In genomic region chr9:133100518-133101355, GRCh38 we compare ENCODE assay signal across 20 cellular contexts. TPM values are rescaled to one million over a fixed set of nuclear protein-coding genes. Genes with fewer than 3 reads are reported as not detected.
DNase-seq lines count a peak whose midpoint lies in the region; ATAC-seq and TF ChIP-seq lines count a peak whose summit lies in the region.
"Had no signal": no experiment of that assay in that cellular context is flagged by ENCODE, and none has a peak within 500 bp of the region (broad histone marks: within the 10 kb centered on the region; RNA-seq: fewer than 3 reads in every experiment).

No MANE protein-coding gene starts in this region.

- H3K27me3 ChIP-seq in PC-3 (ENCODE audit: low read length) (no peaks in the 10 kb centered on the region), spleen (replicated peaks in 1 of 7) (no peaks in the 10 kb centered on the region)

- H3K27ac ChIP-seq in PC-3 (ENCODE audit: low read length) = no peak overlapping the region
- H3K27ac ChIP-seq in spleen = no peak overlapping the region
- H3K27ac ChIP-seq: GM23248 had no signal

- H3F3A ChIP-seq in PC-3 (ENCODE audit: low read length, unreplicated experiment) = no peaks in the 10 kb centered on the region

- H2AFZ ChIP-seq in PC-3 (ENCODE audit: low read length) = no peak overlapping the region
- H2AFZ ChIP-seq: GM23248 had no signal

- H3K4me3 ChIP-seq in PC-3 (ENCODE audit: low read length) = no peak overlapping the region
- no peak overlapping the region for H3K4me3 ChIP-seq in spleen
- H3K4me3 ChIP-seq: GM23248, HAP-1 had no signal

- no peaks in the 10 kb centered on the region for H4K20me1 ChIP-seq in PC-3 (ENCODE audit: low read length)

- H3K4me1 ChIP-seq in PC-3 (ENCODE audit: insufficient read depth, low read length) (peaks cover 9% of the 10 kb centered on the region; the same call in 1 of the 2 replicates), spleen (peaks cover 0 to 16% (median 6%) of the 10 kb centered on the region in 6 donors)
- H3K4me1 ChIP-seq: Caco-2, HAP-1 had no signal

- no peak overlapping the region for H3K4me2 ChIP-seq in PC-3 (ENCODE audit: low read length)

- no peak overlapping the region for H3K27ac Mint-ChIP-seq in activated CD8-positive, alpha-beta memory T cell treated with anti-CD3 and anti-CD28 coated beads, Interleukin-2, amount 10 ng/mL, durations not matched to agents 7 days and 5 days
- peak overlapping the region; percentile 68 for H3K27ac Mint-ChIP-seq in glutamatergic neuron (ENCODE audit: unreplicated experiment)
- H3K27ac Mint-ChIP-seq: CD4-positive, alpha-beta T cell had no signal

- ATAC-seq in activated CD8-positive, alpha-beta memory T cell treated with anti-CD3 and anti-CD28 coated beads, Interleukin-2, amount 10 ng/mL, durations not matched to agents 7 days and 5 days = no peak
- ATAC-seq in PC-3 = no peak

- H3K4me3 Mint-ChIP-seq in activated CD8-positive, alpha-beta memory T cell treated with anti-CD3 and anti-CD28 coated beads, Interleukin-2, amount 10 ng/mL, durations not matched to agents 7 days and 5 days = no peak overlapping the region
- H3K4me3 Mint-ChIP-seq in glutamatergic neuron (ENCODE audit: unreplicated experiment) = no peak overlapping the region
- H3K4me3 Mint-ChIP-seq: CD4-positive, alpha-beta T cell had no signal

- peak; percentile 5 for DNase-seq in activated CD8-positive, alpha-beta memory T cell treated with anti-CD3 and anti-CD28 coated beads, Interleukin-2, amount 50 U/mL, for 4 hours
- no peak for DNase-seq in activated CD8-positive, alpha-beta memory T cell treated with anti-CD3 and anti-CD28 coated beads, Interleukin-2, amount 10 ng/mL, durations not matched to agents 7 days and 5 days
- DNase-seq in PC-3 (no peak), glutamatergic neuron (no peak), spleen (peak; percentile 54), EL (no peak), SKM-1 treated with dmso at 0.1 percent for 144 hours (lab: John Stamatoyannopoulos, UW; ENCODE audit: unreplicated experiment) (no peak), SIG-M5 (lab: John Stamatoyannopoulos, UW) (no peak)
- DNase-seq: 8988T; CD4-positive, alpha-beta T cell; GDM1; GM23248; KG1; MV-4-11; NCI-H187; NCI-H2227 treated with DMSO at 0.1 percent for 48 hours; NCI-H510A treated with DMSO at 0.1 percent for 48 hours; NCI-H774 had no signal

- H3K9me3 ChIP-seq in PC-3 (ENCODE audit: low read length) = no peaks in the 10 kb centered on the region
- H3K9me3 ChIP-seq in spleen = peaks cover 0 to 17% (median 13%) of the 10 kb centered on the region in 8 donors

- peaks cover 62% of the 10 kb centered on the region for H3K36me3 Mint-ChIP-seq in activated CD8-positive, alpha-beta memory T cell treated with anti-CD3 and anti-CD28 coated beads, Interleukin-2, amount 10 ng/mL, durations not matched to agents 7 days and 5 days
- H3K36me3 Mint-ChIP-seq in glutamatergic neuron (ENCODE audit: unreplicated experiment) = peaks cover 32% of the 10 kb centered on the region

- WGBS in spleen, 5 donors = 85 to 96% (median 92%) methylated on average over 9 to 13 of the region's 13 CpGs

- H3K36me3 ChIP-seq in PC-3 (ENCODE audit: low read depth, low read length) = peaks cover 28% of the 10 kb centered on the region
- peaks cover 12 to 94% (median 85%) of the 10 kb centered on the region in 6 donors for H3K36me3 ChIP-seq in spleen

- no peak overlapping the region for H3K9ac ChIP-seq in PC-3 (ENCODE audit: low read length)
- H3K9ac ChIP-seq: GM23248 had no signal

- H3K79me2 ChIP-seq in PC-3 (ENCODE audit: low read length) = no peaks in the 10 kb centered on the region

- TF ChIP-seq POLR2A in spleen (IDR thresholded peaks at IDR 0.05) = no peak

- no peak for TF ChIP-seq CTCF in PC-3 (conservative IDR thresholded peaks at IDR 0.05; ENCODE audit: low read depth, low read length)
- no peak for TF ChIP-seq CTCF in glutamatergic neuron (IDR thresholded peaks at IDR 0.05; ENCODE audit: partially characterized antibody, unreplicated experiment)
- TF ChIP-seq CTCF in spleen (IDR thresholded peaks at IDR 0.05 in 8 of 11, conservative IDR thresholded peaks at IDR 0.05 in 3 of 11) = no peak

- intact Hi-C loops in PC-3 (cut with micrococcal nuclease) = no loop called here
- intact Hi-C loops in spleen (cut with DNase I; ENCODE audit: low total_unique reads) = no loop called here

- TSS peak; percentile 5 for BruUV-seq in PC-3 (replicated peaks; lab: Mats Ljungman, UMichigan)

- H3K27me3 Mint-ChIP-seq in activated CD8-positive, alpha-beta memory T cell treated with anti-CD3 and anti-CD28 coated beads, Interleukin-2, amount 10 ng/mL, durations not matched to agents 7 days and 5 days = no peaks in the 10 kb centered on the region
- H3K27me3 Mint-ChIP-seq in glutamatergic neuron (ENCODE audit: unreplicated experiment) = peaks cover 22% of the 10 kb centered on the region
- H3K27me3 Mint-ChIP-seq: CD4-positive, alpha-beta T cell had no signal

- no peaks in the 10 kb centered on the region for H3K4me1 Mint-ChIP-seq in activated CD8-positive, alpha-beta memory T cell treated with anti-CD3 and anti-CD28 coated beads, Interleukin-2, amount 10 ng/mL, durations not matched to agents 7 days and 5 days
- peaks cover 2% of the 10 kb centered on the region for H3K4me1 Mint-ChIP-seq in glutamatergic neuron (ENCODE audit: low read depth, unreplicated experiment)

- CTCF ChIA-PET in activated CD8-positive, alpha-beta memory T cell treated with anti-CD3 and anti-CD28 coated beads, Interleukin-2, amount 10 ng/mL, durations not matched to agents 7 days and 5 days (lab: Charles Lee) = interaction anchor here (3.1 to 25.4 kb wide), 2 partner anchors 13 to 46 kb away, joined by 29 to 505 read pairs; no protein-coding TSS in a partner anchor
- CTCF ChIA-PET in PC-3 (lab: Charles Lee) = no interaction called here

- no peaks in the 10 kb centered on the region for H3K9me2 ChIP-seq in PC-3 (replicated peaks; ENCODE audit: low read length)

- peaks cover 4% of the 10 kb centered on the region for H3K9me3 Mint-ChIP-seq in activated CD8-positive, alpha-beta memory T cell treated with anti-CD3 and anti-CD28 coated beads, Interleukin-2, amount 10 ng/mL, durations not matched to agents 7 days and 5 days (ENCODE audit: low read depth)
- H3K9me3 Mint-ChIP-seq in glutamatergic neuron (ENCODE audit: unreplicated experiment) = peaks cover 28% of the 10 kb centered on the region

- POLR2A ChIA-PET in PC-3 (lab: Charles Lee; ENCODE audit: unreplicated experiment) = no interaction called here

RNA-seq across cellular contexts. Expression of gene RALGDS, which starts 20.3 kb away (rescaled TPM):
- total RNA-seq in activated CD8-positive, alpha-beta memory T cell treated with anti-CD3 and anti-CD28 coated beads, Interleukin-2, amount 10 ng/mL, durations not matched to agents 7 days and 5 days = 100 to 1,000 TPM; 103 to 114 TPM
- 30.5 and 32.2 TPM in 2 replicates for total RNA-seq in PC-3 (2014; rRNA removed)
- 449 TPM for total RNA-seq in glutamatergic neuron (ENCODE audit: unreplicated experiment)
- total RNA-seq in spleen = 10 to 100 TPM; 50.6 to 74.3 (median 60.3) TPM
- 10 to 100 TPM; 21.3 to 40.1 (median 27.2) TPM for polyA plus RNA-seq in spleen

RNA-seq across cellular contexts. Expression of gene CEL, which starts 39.0 kb away (rescaled TPM):
- 1 to 10 TPM; 1.7 to 1.9 TPM for total RNA-seq in activated CD8-positive, alpha-beta memory T cell treated with anti-CD3 and anti-CD28 coated beads, Interleukin-2, amount 10 ng/mL, durations not matched to agents 7 days and 5 days
- total RNA-seq in PC-3 (2014; rRNA removed) (0.46 and 0.47 TPM in 2 replicates), glutamatergic neuron (ENCODE audit: unreplicated experiment) (3.8 TPM), spleen (1 to 10 TPM in 3 of 7 donors, under 1 TPM in 2, not detected in 2; 0.58 to 5.3 (median 1.9) TPM)
- polyA plus RNA-seq in spleen = under 1 TPM; 0.46 to 0.67 (median 0.55) TPM
- polyA plus RNA-seq: GM23248 had no signal

Comparison
In these comparisons a context has a peak if more than half of its experiments do, and no peak if none do; other contexts are left out.
1. DNase-seq: peak in activated CD8-positive, alpha-beta memory T cell treated with anti-CD3 and anti-CD28 coated beads, Interleukin-2, amount 50 U/mL, for 4 hours (single experiment) and spleen (single experiment); none in activated CD8-positive, alpha-beta memory T cell treated with anti-CD3 and anti-CD28 coated beads, Interleukin-2, amount 10 ng/mL, durations not matched to agents 7 days and 5 days (single experiment), PC-3 (single experiment), glutamatergic neuron (single experiment), EL (single experiment), SKM-1 treated with dmso at 0.1 percent for 144 hours (single experiment) and SIG-M5 (single experiment).